Comparison of ENCODE assay signal across 14 cellular contexts in genomic region chr20:33654680-33655161, GRCh38. TPM values are rescaled to one million over a fixed set of nuclear protein-coding genes. Genes with fewer than 3 reads are reported as not detected.
DNase-seq lines count a peak whose midpoint lies in the region; ATAC-seq and TF ChIP-seq lines count a peak whose summit lies in the region.
"Had no signal": no experiment of that assay in that cellular context is flagged by ENCODE, and none has a peak within 500 bp of the region (broad histone marks: within the 10 kb centered on the region; RNA-seq: fewer than 3 reads in every experiment).

No MANE protein-coding gene starts in this region.

- H3K27me3 Mint-ChIP-seq in mesothelial cell of epicardium (ENCODE audit: low read depth): no peaks in the 10 kb centered on the region
- H3K27me3 Mint-ChIP-seq: activated naive CD4-positive, alpha-beta T cell treated with anti-CD3 and anti-CD28 coated beads, Interleukin-2, amount 50 U/mL, for 24 hours; CD4-positive, CD25-positive, alpha-beta regulatory T cell had no signal

- peak overlapping the region; percentile 17 to 74 (median 39) for H3K27ac ChIP-seq in transverse colon
- H3K27ac ChIP-seq: SK-N-MC, upper lobe of right lung had no signal

- WGBS in transverse colon (ENCODE audit: low coverage in 1 of 2), 2 donors: 48 to 66% methylated on average over 4 to 14 of the region's 14 CpGs

- peaks cover 0 to 4% (median 1%) of the 10 kb centered on the region in 4 donors for H3K36me3 ChIP-seq in transverse colon

- intact Hi-C loops in transverse colon (cut with DNase I; ENCODE audit: low total_unique reads): no loop called here

- no peaks in the 10 kb centered on the region for H3K9me3 Mint-ChIP-seq in mesothelial cell of epicardium
- H3K9me3 Mint-ChIP-seq: activated naive CD4-positive, alpha-beta T cell treated with anti-CD3 and anti-CD28 coated beads, Interleukin-2, amount 50 U/mL, for 24 hours; CD4-positive, CD25-positive, alpha-beta regulatory T cell had no signal

- peaks cover 53% of the 10 kb centered on the region for H3K4me1 Mint-ChIP-seq in mesothelial cell of epicardium

- peak overlapping the region; percentile 69 for H3K27ac Mint-ChIP-seq in mesothelial cell of epicardium

- no peak overlapping the region for H3K4me3 ChIP-seq in transverse colon
- H3K4me3 ChIP-seq: SK-N-MC, upper lobe of right lung had no signal

- H3K36me3 Mint-ChIP-seq in mesothelial cell of epicardium: peaks cover 2% of the 10 kb centered on the region
- H3K36me3 Mint-ChIP-seq: activated naive CD4-positive, alpha-beta T cell treated with anti-CD3 and anti-CD28 coated beads, Interleukin-2, amount 50 U/mL, for 24 hours; CD4-positive, CD25-positive, alpha-beta regulatory T cell had no signal

- H3K4me1 ChIP-seq in transverse colon: peaks cover 14 to 31% (median 20%) of the 10 kb centered on the region in 4 donors
- H3K4me1 ChIP-seq: upper lobe of right lung had no signal

- peak; percentile 1 for DNase-seq in stimulated activated CD4-positive, alpha-beta T cell treated with anti-CD3 and anti-CD28 coated beads, Interleukin-15, amount 100 ng/mL, for 24 hours
- no peak for DNase-seq in stimulated activated CD4-positive, alpha-beta T cell treated with anti-CD3 and anti-CD28 coated beads, Interleukin-4, amount 100 ng/mL, for 1 hour
- DNase-seq in SK-N-DZ (ENCODE audit: low spot score): peak; percentile 25
- DNase-seq in mesothelial cell of epicardium (ENCODE audit: low spot score in 2 of 2, unreplicated experiment in 2 of 2): no peak
- no peak for DNase-seq in transverse colon
- no peak for DNase-seq in NCI-H128 (lab: John Stamatoyannopoulos, UW; ENCODE audit: unreplicated experiment)
- no peak for DNase-seq in stimulated activated CD4-positive, alpha-beta T cell treated with anti-CD3 and anti-CD28 coated beads, Interleukin-4, amount 100 ng/mL, for 24 hours
- DNase-seq: CD4-positive, CD25-positive, alpha-beta regulatory T cell; foreskin fibroblast; stimulated activated CD4-positive, alpha-beta T cell treated with anti-CD3 and anti-CD28 coated beads, Interleukin-2, amount 100 ng/mL, for 24 hours had no signal

- no peaks in the 10 kb centered on the region for H3K27me3 ChIP-seq in transverse colon
- H3K27me3 ChIP-seq: upper lobe of right lung had no signal

- H3K4me3 Mint-ChIP-seq in mesothelial cell of epicardium: peak overlapping the region; percentile 4
- H3K4me3 Mint-ChIP-seq: activated naive CD4-positive, alpha-beta T cell treated with anti-CD3 and anti-CD28 coated beads, Interleukin-2, amount 50 U/mL, for 24 hours had no signal

- ATAC-seq in HG03159 (IDR thresholded peaks at IDR 0.05; ENCODE audit: unreplicated experiment): no peak

- TF ChIP-seq CTCF in mesothelial cell of epicardium (IDR thresholded peaks at IDR 0.05; ENCODE audit: unreplicated experiment): no peak
- no peak for TF ChIP-seq CTCF in transverse colon (IDR thresholded peaks at IDR 0.05)

- TF ChIP-seq EP300 in transverse colon (IDR thresholded peaks at IDR 0.05; ENCODE audit: low read depth): no peak

- no peaks in the 10 kb centered on the region for H3K9me3 ChIP-seq in transverse colon
- H3K9me3 ChIP-seq: upper lobe of right lung had no signal

- TF ChIP-seq POLR2A in transverse colon (IDR thresholded peaks at IDR 0.05): no peak

- in situ Hi-C loops in transverse colon (cut with MboI; ENCODE audit: low pct_ligation_motif_present in 1 of 4, low pct_unique_long_range_greater_than_20kb in 1 of 4, low sequenced_read_pairs in 3 of 4): loop anchor here (5.0 to 10.0 kb wide), 3 partner anchors 190 to 202 kb away; no protein-coding TSS in a partner anchor

RNA-seq across cellular contexts. Expression of gene C20orf144, which starts 7.4 kb away (rescaled TPM):
- 0.09 and 0.85 TPM in 2 replicates for polyA plus RNA-seq in SK-N-DZ (2014; cell fraction: cytosol; rRNA removed)
- not detected in 2 replicates for polyA plus RNA-seq in SK-N-DZ (2014; cell fraction: nucleus; rRNA removed)
- 0.09 to 0.20 TPM (median 0.11 TPM) in 3 replicates for total RNA-seq in mesothelial cell of epicardium
- not detected for total RNA-seq in transverse colon
- total RNA-seq: CD4-positive, CD25-positive, alpha-beta regulatory T cell had no signal

RNA-seq across cellular contexts. Expression of gene ACTL10, which starts 12.0 kb away (rescaled TPM):
- polyA plus RNA-seq in SK-N-DZ (2014; cell fraction: cytosol; rRNA removed): 0.80 and 1.2 TPM in 2 replicates
- 0.43 and 0.94 TPM in 2 replicates for polyA plus RNA-seq in SK-N-DZ (2014; cell fraction: nucleus; rRNA removed)
- total RNA-seq in mesothelial cell of epicardium (0.63 to 0.86 TPM (median 0.66 TPM) in 3 replicates), transverse colon (10 to 100 TPM in 1 of 4 donors, 1 to 10 TPM in 2, not detected in 1; 1.5 to 14.1 (median 3.0) TPM)

RNA-seq across cellular contexts. Expression of gene NECAB3, which starts 19.5 kb away (rescaled TPM):
- polyA plus RNA-seq in SK-N-DZ (2014; cell fraction: cytosol; rRNA removed): 83.8 and 101 TPM in 2 replicates
- polyA plus RNA-seq in SK-N-DZ (2014; cell fraction: nucleus; rRNA removed): 281 and 314 TPM in 2 replicates
- 58.4 to 60.1 TPM (median 58.6 TPM) in 3 replicates for total RNA-seq in mesothelial cell of epicardium
- total RNA-seq in transverse colon: 100 to 1,000 TPM in 1 of 4 donors, 10 to 100 TPM in 3; 26.1 to 180 (median 94.5) TPM

RNA-seq across cellular contexts. Expression of gene E2F1, which starts 31.5 kb away (rescaled TPM):
- 217 and 226 TPM in 2 replicates for polyA plus RNA-seq in SK-N-DZ (2014; cell fraction: cytosol; rRNA removed)
- polyA plus RNA-seq in SK-N-DZ (2014; cell fraction: nucleus; rRNA removed): 524 and 528 TPM in 2 replicates
- 16.7 to 18.1 TPM (median 16.9 TPM) in 3 replicates for total RNA-seq in mesothelial cell of epicardium
- total RNA-seq in transverse colon: 1 to 10 TPM in 3 of 4 donors, not detected in 1; 1.2 to 2.7 (median 2.1) TPM

Comparison
In these comparisons a context has a peak if more than half of its experiments do, and no peak if none do; other contexts are left out.
1. DNase-seq: peak in stimulated activated CD4-positive, alpha-beta T cell treated with anti-CD3 and anti-CD28 coated beads, Interleukin-15, amount 100 ng/mL, for 24 hours (single experiment) and SK-N-DZ (single experiment); none in stimulated activated CD4-positive, alpha-beta T cell treated with anti-CD3 and anti-CD28 coated beads, Interleukin-4, amount 100 ng/mL, for 1 hour (single experiment), mesothelial cell of epicardium (0 of 2), transverse colon (single experiment), NCI-H128 (single experiment) and stimulated activated CD4-positive, alpha-beta T cell treated with anti-CD3 and anti-CD28 coated beads, Interleukin-4, amount 100 ng/mL, for 24 hours (single experiment).